ENCODE assay signal across 22 cellular contexts in genomic region chr18:55694291-55694690, GRCh38.
DNase-seq lines count a peak whose midpoint lies in the region; ATAC-seq and TF ChIP-seq lines count a peak whose summit lies in the region.
"Had no signal": no experiment of that assay in that cellular context is flagged by ENCODE, and none has a peak within 500 bp of the region (broad histone marks: within the 10 kb centered on the region; RNA-seq: fewer than 3 reads in every experiment).

No MANE protein-coding gene starts in this region.

- peaks cover 3 to 6% of the 10 kb centered on the region in 2 donors for H3K4me1 Mint-ChIP-seq in immature natural killer cell
- H3K4me1 Mint-ChIP-seq in activated CD4-positive, alpha-beta memory T cell treated with anti-CD3 and anti-CD28 coated beads, Interleukin-2, amount 10 ng/mL, durations not matched to agents 7 days and 5 days = no peaks in the 10 kb centered on the region
- peaks cover 1% of the 10 kb centered on the region for H3K4me1 Mint-ChIP-seq in endothelial cell (ENCODE audit: unreplicated experiment)
- H3K4me1 Mint-ChIP-seq: CD4-positive, CD25-positive, alpha-beta regulatory T cell; GM23338 had no signal

- peak overlapping the region in 2 of 5 donors; percentile 11 to 18 for H3K4me3 Mint-ChIP-seq in immature natural killer cell
- no peak overlapping the region for H3K4me3 Mint-ChIP-seq in activated CD4-positive, alpha-beta memory T cell treated with anti-CD3 and anti-CD28 coated beads, Interleukin-2, amount 10 ng/mL, durations not matched to agents 7 days and 5 days
- H3K4me3 Mint-ChIP-seq in endothelial cell (ENCODE audit: unreplicated experiment) = no peak overlapping the region
- H3K4me3 Mint-ChIP-seq: CD4-positive, CD25-positive, alpha-beta regulatory T cell; GM23338 had no signal

- H3K4me1 ChIP-seq in SJCRH30 (no peaks in the 10 kb centered on the region), upper lobe of right lung (no peaks in the 10 kb centered on the region)
- H3K4me1 ChIP-seq: colonic mucosa, right atrium auricular region, transverse colon had no signal

- CTCF ChIA-PET in activated CD4-positive, alpha-beta memory T cell treated with anti-CD3 and anti-CD28 coated beads, Interleukin-2, amount 10 ng/mL, durations not matched to agents 7 days and 5 days (lab: Charles Lee) = no interaction called here

- no peak overlapping the region for H3K4me3 ChIP-seq in SJCRH30
- H3K4me3 ChIP-seq in upper lobe of right lung = no peak overlapping the region
- H3K4me3 ChIP-seq: colonic mucosa, GM23338, right atrium auricular region, transverse colon had no signal

- intact Hi-C loops in upper lobe of right lung (cut with DNase I) = no loop called here

- no peak for ATAC-seq in upper lobe of right lung
- ATAC-seq: GM23338 had no signal

- H3K27me3 Mint-ChIP-seq in immature natural killer cell (ENCODE audit: low read depth in 3 of 3) = peaks cover 0 to 3% (median 0%) of the 10 kb centered on the region in 3 donors
- H3K27me3 Mint-ChIP-seq in activated CD4-positive, alpha-beta memory T cell treated with anti-CD3 and anti-CD28 coated beads, Interleukin-2, amount 10 ng/mL, durations not matched to agents 7 days and 5 days = no peaks in the 10 kb centered on the region
- no peaks in the 10 kb centered on the region for H3K27me3 Mint-ChIP-seq in endothelial cell (ENCODE audit: unreplicated experiment)
- H3K27me3 Mint-ChIP-seq: CD4-positive, CD25-positive, alpha-beta regulatory T cell had no signal

- H3K27me3 ChIP-seq in SJCRH30 = no peaks in the 10 kb centered on the region
- no peaks in the 10 kb centered on the region for H3K27me3 ChIP-seq in upper lobe of right lung
- H3K27me3 ChIP-seq: colonic mucosa, right atrium auricular region, transverse colon had no signal

- TF ChIP-seq CTCF in endothelial cell (IDR thresholded peaks at IDR 0.05; ENCODE audit: unreplicated experiment) (no peak), upper lobe of right lung (IDR thresholded peaks at IDR 0.05) (no peak)

- H3K27ac Mint-ChIP-seq in immature natural killer cell (no peak overlapping the region), endothelial cell (ENCODE audit: unreplicated experiment) (no peak overlapping the region)
- H3K27ac Mint-ChIP-seq in activated CD4-positive, alpha-beta memory T cell treated with anti-CD3 and anti-CD28 coated beads, Interleukin-2, amount 10 ng/mL, durations not matched to agents 7 days and 5 days = no peak overlapping the region
- H3K27ac Mint-ChIP-seq: CD4-positive, CD25-positive, alpha-beta regulatory T cell; GM23338 had no signal

- H3K9me3 ChIP-seq in SJCRH30 (replicated peaks) (no peaks in the 10 kb centered on the region), upper lobe of right lung (no peaks in the 10 kb centered on the region)
- H3K9me3 ChIP-seq: colonic mucosa, right atrium auricular region, transverse colon had no signal

- H3K36me3 Mint-ChIP-seq in immature natural killer cell = no peaks in the 10 kb centered on the region
- H3K36me3 Mint-ChIP-seq in activated CD4-positive, alpha-beta memory T cell treated with anti-CD3 and anti-CD28 coated beads, Interleukin-2, amount 10 ng/mL, durations not matched to agents 7 days and 5 days (ENCODE audit: low read depth) = no peaks in the 10 kb centered on the region
- H3K36me3 Mint-ChIP-seq in endothelial cell (ENCODE audit: low read depth, unreplicated experiment) = no peaks in the 10 kb centered on the region
- H3K36me3 Mint-ChIP-seq: CD4-positive, CD25-positive, alpha-beta regulatory T cell had no signal

- H3K36me3 ChIP-seq in SJCRH30 (no peaks in the 10 kb centered on the region), upper lobe of right lung (no peaks in the 10 kb centered on the region)
- H3K36me3 ChIP-seq: colonic mucosa, right atrium auricular region, transverse colon had no signal

- POLR2A ChIA-PET in activated CD4-positive, alpha-beta memory T cell treated with anti-CD3 and anti-CD28 coated beads, Interleukin-2, amount 10 ng/mL, durations not matched to agents 7 days and 5 days (lab: Charles Lee) = no interaction called here

- no peaks in the 10 kb centered on the region for H3K9me3 Mint-ChIP-seq in immature natural killer cell
- H3K9me3 Mint-ChIP-seq in activated CD4-positive, alpha-beta memory T cell treated with anti-CD3 and anti-CD28 coated beads, Interleukin-2, amount 10 ng/mL, durations not matched to agents 7 days and 5 days = peaks cover 6% of the 10 kb centered on the region
- H3K9me3 Mint-ChIP-seq in endothelial cell (ENCODE audit: unreplicated experiment) = no peaks in the 10 kb centered on the region
- H3K9me3 Mint-ChIP-seq: GM23338 had no signal

- H3K27ac ChIP-seq in SJCRH30 (no peak overlapping the region), upper lobe of right lung (no peak overlapping the region)
- H3K27ac ChIP-seq: colonic mucosa, right atrium auricular region, transverse colon, VCaP had no signal

- DNase-seq in EH (ENCODE audit: low read depth) (peak; percentile 44), MV-4-11 (lab: John Stamatoyannopoulos, UW) (peak; percentile 31), amniotic epithelial cell (ENCODE audit: low read depth) (peak; percentile 83), immature natural killer cell (peak; percentile 3 to 9 (median 7)), SJCRH30 (no peak), endothelial cell (ENCODE audit: low spot score) (no peak), upper lobe of right lung (no peak)
- DNase-seq in activated CD4-positive, alpha-beta memory T cell treated with anti-CD3 and anti-CD28 coated beads, Interleukin-2, amount 10 ng/mL, durations not matched to agents 7 days and 5 days = no peak
- DNase-seq: activated CD4-positive, alpha-beta T cell treated with anti-CD3 and anti-CD28 coated beads, Interleukin-2, amount 50 U/mL, for 48 hours; activated naive CD4-positive, alpha-beta T cell treated with anti-CD3 and anti-CD28 coated beads, Interleukin-2, amount 50 U/mL, for 16 hours; activated T-cell treated with anti-CD3 and anti-CD28 coated beads, Interleukin-2, amount 50 U/mL, for 1 hour; CD4-positive, CD25-positive, alpha-beta regulatory T cell; colonic mucosa; DMS79; NCI-H1417; NCI-H2171 treated with DMSO at 0.1 percent for 48 hours; NCI-H82; stimulated activated naive CD4-positive, alpha-beta T cell; transverse colon had no signal

Comparison
In these comparisons a context has a peak if more than half of its experiments do, and no peak if none do; other contexts are left out.
1. DNase-seq: peak in EH (single experiment), MV-4-11 (single experiment), amniotic epithelial cell (single experiment) and immature natural killer cell (3 of 3); none in SJCRH30 (0 of 2), activated CD4-positive, alpha-beta memory T cell treated with anti-CD3 and anti-CD28 coated beads, Interleukin-2, amount 10 ng/mL, durations not matched to agents 7 days and 5 days (single experiment), endothelial cell (single experiment) and upper lobe of right lung (single experiment).